1 cellular context compared by ENCODE assay signal in genomic region chr7:73623798-73624668, GRCh38.
TF ChIP-seq lines count a peak whose summit lies in the region.

MLXIPL (minus strand) TSS chr7:73624522; CDS start chr7:73624492, 30 bp downstream.

TF ChIP-seq in K562, 482 proteins besides CTCF, POLR2A, EP300 and RAD21 (continued from another document and continues in another):
- TF ChIP-seq ETS1 (conservative IDR thresholded peaks at IDR 0.05; ENCODE audit: control insufficient read depth, low read depth, low read length) (peak; percentile 73; the same call in 1 of the 2 replicates), PHB (CRISPR knock-in tag; IDR thresholded peaks at IDR 0.05) (no peak), POLR2G (IDR thresholded peaks at IDR 0.05; ENCODE audit: low read depth, low read length) (peak; percentile 98), ELF2 (CRISPR knock-in tag; IDR thresholded peaks at IDR 0.05) (no peak), NCOR1 (IDR thresholded peaks at IDR 0.05) (no peak), THAP7 (CRISPR knock-in tag; IDR thresholded peaks at IDR 0.05) (peak; percentile 44; the same call in 1 of the 2 replicates), HMGXB4 (CRISPR knock-in tag; IDR thresholded peaks at IDR 0.05) (no peak), MEF2D (tag; conservative IDR thresholded peaks at IDR 0.05; ENCODE audit: low read depth) (no peak), MYC (IDR thresholded peaks at IDR 0.05; ENCODE audit: low read depth, low read length) (0 out of 2 replicates have a peak, but pooled peaks have one; percentile 25), MYC (CRISPR knock-in tag; IDR thresholded peaks at IDR 0.05; ENCODE audit: borderline replicate concordance, low read depth) (no peak), HNRNPH1 (optimal IDR thresholded peaks at IDR 0.05; ENCODE audit: low read depth, low read length) (no peak), ZFP91 (CRISPR knock-in tag; IDR thresholded peaks at IDR 0.05) (no peak; the same call in 1 of the 2 replicates), RBBP5 (IDR thresholded peaks at IDR 0.05; ENCODE audit: borderline replicate concordance, insufficient read depth, low read length, poor library complexity, severe bottlenecking) (peak; percentile 65), ASH1L (IDR thresholded peaks at IDR 0.05; ENCODE audit: borderline replicate concordance, low read depth, partially characterized antibody) (no peak), ZNF395 (CRISPR knock-in tag; IDR thresholded peaks at IDR 0.05) (peak; percentile 32; the same call in 1 of the 2 replicates), ZBTB26 (CRISPR knock-in tag; IDR thresholded peaks at IDR 0.05) (no peak), ZKSCAN8 (CRISPR knock-in tag; IDR thresholded peaks at IDR 0.05) (no peak), ZNF197 (CRISPR knock-in tag; IDR thresholded peaks at IDR 0.05; ENCODE audit: low read depth) (no peak), THAP12 (CRISPR knock-in tag; IDR thresholded peaks at IDR 0.05) (peak; percentile 92), RBFOX2 (IDR thresholded peaks at IDR 0.05; ENCODE audit: low read depth, low read length) (peak; percentile 93), ZNF639 (CRISPR knock-in tag; conservative IDR thresholded peaks at IDR 0.05 in 1 of 2, IDR thresholded peaks at IDR 0.05 in 1 of 2) (0 out of 4 replicates have a peak, but pooled peaks of 1 of the 2 experiments have one; percentile 39), RUNX1 (IDR thresholded peaks at IDR 0.05; ENCODE audit: low read depth) (no peak), ZFPM2 (CRISPR knock-in tag; IDR thresholded peaks at IDR 0.05) (no peak), HOXB6 (CRISPR knock-in tag; IDR thresholded peaks at IDR 0.05; ENCODE audit: borderline replicate concordance) (no peak), CCNT2 (IDR thresholded peaks at IDR 0.05; ENCODE audit: borderline replicate concordance, extremely low read depth, insufficient read length, low read depth, low read length) (peak; percentile 44), KDM2B (CRISPR knock-in tag; IDR thresholded peaks at IDR 0.05) (peak; percentile 94), MTA3 (IDR thresholded peaks at IDR 0.05; ENCODE audit: borderline replicate concordance) (peak; percentile 54; the same call in 1 of the 2 replicates), RNF219 (CRISPR knock-in tag; IDR thresholded peaks at IDR 0.05) (no peak), MED1 (CRISPR knock-in tag; IDR thresholded peaks at IDR 0.05; ENCODE audit: borderline replicate concordance) (no peak), SIN3A (IDR thresholded peaks at IDR 0.05; ENCODE audit: borderline replicate concordance in 2 of 2, control insufficient read depth in 1 of 2, low read depth in 2 of 2, low read length in 2 of 2) (peak in 1 of 2 experiments; percentile 21; a peak in 1 of 4 replicates), RBM14 (IDR thresholded peaks at IDR 0.05; ENCODE audit: borderline replicate concordance, insufficient read depth, low read depth, low read length) (no peak), ZNF318 (IDR thresholded peaks at IDR 0.05; ENCODE audit: borderline replicate concordance in 1 of 2, low read depth in 1 of 2) (no peak)
